ENCODE assay signal across 1 cellular context in genomic region chr1:161165742-161166668, GRCh38.
A peak's percentile ranks its signal among the peaks of the same experiment; 100 is the strongest.
TF ChIP-seq lines count a peak whose summit lies in the region.

Gene PPOX (plus strand): TSS chr1:161166426. CDS start chr1:161166848, 422 bp downstream.

TF ChIP-seq in HepG2, 621 proteins besides CTCF, POLR2A, EP300 and RAD21 (continued from another document and continues in another):
- peak; percentile 71; the same call in 1 of the 2 replicates for TF ChIP-seq E2F1 (CRISPR knock-in tag; IDR thresholded peaks at IDR 0.05)
- TF ChIP-seq TOPORS (CRISPR knock-in tag; IDR thresholded peaks at IDR 0.05), result no peak
- TF ChIP-seq SKIL (CRISPR knock-in tag; IDR thresholded peaks at IDR 0.05; ENCODE audit: borderline replicate concordance), result no peak
- TF ChIP-seq, protein P1, sequence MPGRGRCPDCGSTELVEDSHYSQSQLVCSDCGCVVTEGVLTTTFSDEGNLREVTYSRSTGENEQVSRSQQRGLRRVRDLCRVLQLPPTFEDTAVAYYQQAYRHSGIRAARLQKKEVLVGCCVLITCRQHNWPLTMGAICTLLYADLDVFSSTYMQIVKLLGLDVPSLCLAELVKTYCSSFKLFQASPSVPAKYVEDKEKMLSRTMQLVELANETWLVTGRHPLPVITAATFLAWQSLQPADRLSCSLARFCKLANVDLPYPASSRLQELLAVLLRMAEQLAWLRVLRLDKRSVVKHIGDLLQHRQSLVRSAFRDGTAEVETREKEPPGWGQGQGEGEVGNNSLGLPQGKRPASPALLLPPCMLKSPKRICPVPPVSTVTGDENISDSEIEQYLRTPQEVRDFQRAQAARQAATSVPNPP (CRISPR knock-in tag; IDR thresholded peaks at IDR 0.05), result no peak
- no peak for TF ChIP-seq ZKSCAN1 (IDR thresholded peaks at IDR 0.05; ENCODE audit: low read length)
- TF ChIP-seq TBP (CRISPR knock-in tag; IDR thresholded peaks at IDR 0.05), result no peak
- no peak for TF ChIP-seq SP140L (CRISPR knock-in tag; IDR thresholded peaks at IDR 0.05; ENCODE audit: borderline replicate concordance)
- no peak for TF ChIP-seq DNMT1 (CRISPR knock-in tag; IDR thresholded peaks at IDR 0.05)
- no peak for TF ChIP-seq ZSCAN5A (CRISPR knock-in tag; IDR thresholded peaks at IDR 0.05; ENCODE audit: borderline replicate concordance)
- no peak for TF ChIP-seq ZNF703 (CRISPR knock-in tag; IDR thresholded peaks at IDR 0.05; ENCODE audit: borderline replicate concordance)
- TF ChIP-seq ZNF850 (CRISPR knock-in tag; conservative IDR thresholded peaks at IDR 0.05), result no peak
- no peak for TF ChIP-seq REL (CRISPR knock-in tag; conservative IDR thresholded peaks at IDR 0.05)
- no peak for TF ChIP-seq HNRNPL (IDR thresholded peaks at IDR 0.05; ENCODE audit: low read depth, low read length)
- TF ChIP-seq ZNF576 (CRISPR knock-in tag; IDR thresholded peaks at IDR 0.05), result no peak
- 0 out of 2 replicates have a peak, but pooled peaks have one; percentile 72 for TF ChIP-seq ZNF569 (CRISPR knock-in tag; IDR thresholded peaks at IDR 0.05; ENCODE audit: borderline replicate concordance)
- TF ChIP-seq ZNF597 (CRISPR knock-in tag; IDR thresholded peaks at IDR 0.05), result no peak
- TF ChIP-seq ZEB1 (IDR thresholded peaks at IDR 0.05; ENCODE audit: insufficient replicate concordance, low read depth), result no peak
- TF ChIP-seq ZNF749 (CRISPR knock-in tag; IDR thresholded peaks at IDR 0.05; ENCODE audit: borderline replicate concordance), result no peak
- TF ChIP-seq, protein P2, sequence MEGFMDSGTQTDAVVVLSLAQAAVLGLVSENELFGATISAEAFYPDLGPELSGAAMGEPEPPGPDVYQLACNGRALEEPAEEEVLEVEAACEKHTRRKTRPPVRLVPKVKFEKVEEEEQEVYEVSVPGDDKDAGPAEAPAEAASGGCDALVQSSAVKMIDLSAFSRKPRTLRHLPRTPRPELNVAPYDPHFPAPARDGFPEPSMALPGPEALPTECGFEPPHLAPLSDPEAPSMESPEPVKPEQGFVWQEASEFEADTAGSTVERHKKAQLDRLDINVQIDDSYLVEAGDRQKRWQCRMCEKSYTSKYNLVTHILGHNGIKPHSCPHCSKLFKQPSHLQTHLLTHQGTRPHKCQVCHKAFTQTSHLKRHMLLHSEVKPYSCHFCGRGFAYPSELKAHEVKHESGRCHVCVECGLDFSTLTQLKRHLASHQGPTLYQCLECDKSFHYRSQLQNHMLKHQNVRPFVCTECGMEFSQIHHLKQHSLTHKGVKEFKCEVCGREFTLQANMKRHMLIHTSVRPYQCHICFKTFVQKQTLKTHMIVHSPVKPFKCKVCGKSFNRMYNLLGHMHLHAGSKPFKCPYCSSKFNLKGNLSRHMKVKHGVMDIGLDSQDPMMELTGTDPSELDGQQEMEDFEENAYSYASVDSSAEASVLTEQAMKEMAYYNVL (CRISPR knock-in tag; IDR thresholded peaks at IDR 0.05; ENCODE audit: borderline replicate concordance), result peak; percentile 68; the same call in 1 of the 2 replicates
- no peak for TF ChIP-seq SP1 (IDR thresholded peaks at IDR 0.05)
- TF ChIP-seq SP1 (CRISPR knock-in tag; IDR thresholded peaks at IDR 0.05), result peak; percentile 55; the same call in 1 of the 2 replicates
- TF ChIP-seq ZSCAN30 (CRISPR knock-in tag; IDR thresholded peaks at IDR 0.05), result no peak
- TF ChIP-seq, protein P3, sequence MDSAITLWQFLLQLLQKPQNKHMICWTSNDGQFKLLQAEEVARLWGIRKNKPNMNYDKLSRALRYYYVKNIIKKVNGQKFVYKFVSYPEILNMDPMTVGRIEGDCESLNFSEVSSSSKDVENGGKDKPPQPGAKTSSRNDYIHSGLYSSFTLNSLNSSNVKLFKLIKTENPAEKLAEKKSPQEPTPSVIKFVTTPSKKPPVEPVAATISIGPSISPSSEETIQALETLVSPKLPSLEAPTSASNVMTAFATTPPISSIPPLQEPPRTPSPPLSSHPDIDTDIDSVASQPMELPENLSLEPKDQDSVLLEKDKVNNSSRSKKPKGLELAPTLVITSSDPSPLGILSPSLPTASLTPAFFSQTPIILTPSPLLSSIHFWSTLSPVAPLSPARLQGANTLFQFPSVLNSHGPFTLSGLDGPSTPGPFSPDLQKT (CRISPR knock-in tag; IDR thresholded peaks at IDR 0.05; ENCODE audit: borderline replicate concordance), result no peak
- TF ChIP-seq ISX (CRISPR knock-in tag; conservative IDR thresholded peaks at IDR 0.05), result no peak; the same call in 1 of the 2 replicates
- TF ChIP-seq, protein P4, sequence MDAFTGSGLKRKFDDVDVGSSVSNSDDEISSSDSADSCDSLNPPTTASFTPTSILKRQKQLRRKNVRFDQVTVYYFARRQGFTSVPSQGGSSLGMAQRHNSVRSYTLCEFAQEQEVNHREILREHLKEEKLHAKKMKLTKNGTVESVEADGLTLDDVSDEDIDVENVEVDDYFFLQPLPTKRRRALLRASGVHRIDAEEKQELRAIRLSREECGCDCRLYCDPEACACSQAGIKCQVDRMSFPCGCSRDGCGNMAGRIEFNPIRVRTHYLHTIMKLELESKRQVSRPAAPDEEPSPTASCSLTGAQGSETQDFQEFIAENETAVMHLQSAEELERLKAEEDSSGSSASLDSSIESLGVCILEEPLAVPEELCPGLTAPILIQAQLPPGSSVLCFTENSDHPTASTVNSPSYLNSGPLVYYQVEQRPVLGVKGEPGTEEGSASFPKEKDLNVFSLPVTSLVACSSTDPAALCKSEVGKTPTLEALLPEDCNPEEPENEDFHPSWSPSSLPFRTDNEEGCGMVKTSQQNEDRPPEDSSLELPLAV (CRISPR knock-in tag; conservative IDR thresholded peaks at IDR 0.05; ENCODE audit: low read depth), result no peak
- no peak for TF ChIP-seq JUN (CRISPR knock-in tag; IDR thresholded peaks at IDR 0.05)
- TF ChIP-seq SP5 (CRISPR knock-in tag; IDR thresholded peaks at IDR 0.05; ENCODE audit: borderline replicate concordance, low read depth), result 0 out of 2 replicates have a peak, but pooled peaks have one; percentile 42
- TF ChIP-seq, protein P5, sequence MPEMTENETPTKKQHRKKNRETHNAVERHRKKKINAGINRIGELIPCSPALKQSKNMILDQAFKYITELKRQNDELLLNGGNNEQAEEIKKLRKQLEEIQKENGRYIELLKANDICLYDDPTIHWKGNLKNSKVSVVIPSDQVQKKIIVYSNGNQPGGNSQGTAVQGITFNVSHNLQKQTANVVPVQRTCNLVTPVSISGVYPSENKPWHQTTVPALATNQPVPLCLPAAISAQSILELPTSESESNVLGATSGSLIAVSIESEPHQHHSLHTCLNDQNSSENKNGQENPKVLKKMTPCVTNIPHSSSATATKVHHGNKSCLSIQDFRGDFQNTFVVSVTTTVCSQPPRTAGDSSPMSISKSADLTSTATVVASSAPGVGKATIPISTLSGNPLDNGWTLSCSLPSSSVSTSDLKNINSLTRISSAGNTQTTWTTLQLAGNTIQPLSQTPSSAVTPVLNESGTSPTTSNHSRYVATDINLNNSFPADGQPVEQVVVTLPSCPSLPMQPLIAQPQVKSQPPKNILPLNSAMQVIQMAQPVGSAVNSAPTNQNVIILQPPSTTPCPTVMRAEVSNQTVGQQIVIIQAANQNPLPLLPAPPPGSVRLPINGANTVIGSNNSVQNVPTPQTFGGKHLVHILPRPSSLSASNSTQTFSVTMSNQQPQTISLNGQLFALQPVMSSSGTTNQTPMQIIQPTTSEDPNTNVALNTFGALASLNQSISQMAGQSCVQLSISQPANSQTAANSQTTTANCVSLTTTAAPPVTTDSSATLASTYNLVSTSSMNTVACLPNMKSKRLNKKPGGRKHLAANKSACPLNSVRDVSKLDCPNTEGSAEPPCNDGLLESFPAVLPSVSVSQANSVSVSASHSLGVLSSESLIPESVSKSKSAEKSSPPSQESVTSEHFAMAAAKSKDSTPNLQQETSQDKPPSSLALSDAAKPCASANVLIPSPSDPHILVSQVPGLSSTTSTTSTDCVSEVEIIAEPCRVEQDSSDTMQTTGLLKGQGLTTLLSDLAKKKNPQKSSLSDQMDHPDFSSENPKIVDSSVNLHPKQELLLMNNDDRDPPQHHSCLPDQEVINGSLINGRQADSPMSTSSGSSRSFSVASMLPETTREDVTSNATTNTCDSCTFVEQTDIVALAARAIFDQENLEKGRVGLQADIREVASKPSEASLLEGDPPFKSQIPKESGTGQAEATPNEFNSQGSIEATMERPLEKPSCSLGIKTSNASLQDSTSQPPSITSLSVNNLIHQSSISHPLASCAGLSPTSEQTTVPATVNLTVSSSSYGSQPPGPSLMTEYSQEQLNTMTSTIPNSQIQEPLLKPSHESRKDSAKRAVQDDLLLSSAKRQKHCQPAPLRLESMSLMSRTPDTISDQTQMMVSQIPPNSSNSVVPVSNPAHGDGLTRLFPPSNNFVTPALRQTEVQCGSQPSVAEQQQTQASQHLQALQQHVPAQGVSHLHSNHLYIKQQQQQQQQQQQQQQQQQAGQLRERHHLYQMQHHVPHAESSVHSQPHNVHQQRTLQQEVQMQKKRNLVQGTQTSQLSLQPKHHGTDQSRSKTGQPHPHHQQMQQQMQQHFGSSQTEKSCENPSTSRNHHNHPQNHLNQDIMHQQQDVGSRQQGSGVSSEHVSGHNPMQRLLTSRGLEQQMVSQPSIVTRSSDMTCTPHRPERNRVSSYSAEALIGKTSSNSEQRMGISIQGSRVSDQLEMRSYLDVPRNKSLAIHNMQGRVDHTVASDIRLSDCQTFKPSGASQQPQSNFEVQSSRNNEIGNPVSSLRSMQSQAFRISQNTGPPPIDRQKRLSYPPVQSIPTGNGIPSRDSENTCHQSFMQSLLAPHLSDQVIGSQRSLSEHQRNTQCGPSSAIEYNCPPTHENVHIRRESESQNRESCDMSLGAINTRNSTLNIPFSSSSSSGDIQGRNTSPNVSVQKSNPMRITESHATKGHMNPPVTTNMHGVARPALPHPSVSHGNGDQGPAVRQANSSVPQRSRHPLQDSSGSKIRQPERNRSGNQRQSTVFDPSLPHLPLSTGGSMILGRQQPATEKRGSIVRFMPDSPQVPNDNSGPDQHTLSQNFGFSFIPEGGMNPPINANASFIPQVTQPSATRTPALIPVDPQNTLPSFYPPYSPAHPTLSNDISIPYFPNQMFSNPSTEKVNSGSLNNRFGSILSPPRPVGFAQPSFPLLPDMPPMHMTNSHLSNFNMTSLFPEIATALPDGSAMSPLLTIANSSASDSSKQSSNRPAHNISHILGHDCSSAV (CRISPR knock-in tag; IDR thresholded peaks at IDR 0.05; ENCODE audit: borderline replicate concordance), result no peak
- TF ChIP-seq, protein P6, sequence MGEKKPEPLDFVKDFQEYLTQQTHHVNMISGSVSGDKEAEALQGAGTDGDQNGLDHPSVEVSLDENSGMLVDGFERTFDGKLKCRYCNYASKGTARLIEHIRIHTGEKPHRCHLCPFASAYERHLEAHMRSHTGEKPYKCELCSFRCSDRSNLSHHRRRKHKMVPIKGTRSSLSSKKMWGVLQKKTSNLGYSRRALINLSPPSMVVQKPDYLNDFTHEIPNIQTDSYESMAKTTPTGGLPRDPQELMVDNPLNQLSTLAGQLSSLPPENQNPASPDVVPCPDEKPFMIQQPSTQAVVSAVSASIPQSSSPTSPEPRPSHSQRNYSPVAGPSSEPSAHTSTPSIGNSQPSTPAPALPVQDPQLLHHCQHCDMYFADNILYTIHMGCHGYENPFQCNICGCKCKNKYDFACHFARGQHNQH (CRISPR knock-in tag; IDR thresholded peaks at IDR 0.05), result no peak; the same call in 1 of the 2 replicates
- peak; percentile 44; the same call in 1 of the 2 replicates for TF ChIP-seq RFX1 (IDR thresholded peaks at IDR 0.05)
- TF ChIP-seq KLF16 (CRISPR knock-in tag; IDR thresholded peaks at IDR 0.05), result peak; percentile 86 to 94; a peak in 3 of 4 replicates
- peak; percentile 81; the same call in 1 of the 2 replicates for TF ChIP-seq HOXD1 (CRISPR knock-in tag; IDR thresholded peaks at IDR 0.05)
- TF ChIP-seq ZFX (CRISPR knock-in tag; IDR thresholded peaks at IDR 0.05; ENCODE audit: low read depth), result peak; percentile 95
- no peak for TF ChIP-seq BRCA1 (CRISPR knock-in tag; IDR thresholded peaks at IDR 0.05)
- no peak for TF ChIP-seq FOXP1 (IDR thresholded peaks at IDR 0.05)
- no peak for TF ChIP-seq FOXP1 (CRISPR knock-in tag; IDR thresholded peaks at IDR 0.05)
- TF ChIP-seq ZNF713 (CRISPR knock-in tag; IDR thresholded peaks at IDR 0.05), result 0 out of 2 replicates have a peak, but pooled peaks have one; percentile 52
- TF ChIP-seq NFYC (CRISPR knock-in tag; IDR thresholded peaks at IDR 0.05), result peak; percentile 95
- peak; percentile 70; the same call in 1 of the 2 replicates for TF ChIP-seq BORCS8-MEF2B (CRISPR knock-in tag; IDR thresholded peaks at IDR 0.05)
